24 cellular contexts compared by ENCODE assay signal in the genomic region with DNA sequence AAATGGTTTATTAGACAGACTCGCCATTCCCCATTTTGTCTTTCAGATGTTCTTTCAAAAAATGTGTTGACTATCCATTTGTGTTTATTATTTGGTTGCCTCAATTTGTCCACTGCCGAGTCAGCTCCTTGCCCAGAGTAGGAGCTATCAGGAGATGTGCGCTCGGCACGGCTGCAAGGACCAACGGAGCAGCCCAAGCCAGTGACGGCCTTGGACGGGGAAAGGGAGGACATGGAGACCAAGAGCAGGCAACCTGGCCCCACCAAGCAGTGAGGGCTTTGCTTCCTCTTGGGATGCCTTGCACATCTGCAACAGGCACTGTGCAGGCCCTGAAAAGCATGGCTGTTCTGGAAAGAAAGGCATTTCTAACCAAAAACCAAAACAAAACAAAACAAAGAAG.
"Had no signal": no experiment of that assay in that cellular context is flagged by ENCODE, and none has a peak within 500 bp of the region (broad histone marks: within the 10 kb centered on the region; RNA-seq: fewer than 3 reads in every experiment).

No MANE protein-coding gene starts in this region.

- H3K36me3 ChIP-seq: colonic mucosa, esophagus muscularis mucosa, esophagus squamous epithelium, gastrocnemius medialis, gastroesophageal sphincter, heart left ventricle, heart right ventricle had no signal

- H3K27ac ChIP-seq: colonic mucosa, coronary artery, epithelial cell of prostate, esophagus muscularis mucosa, esophagus squamous epithelium, foreskin keratinocyte, gastrocnemius medialis, gastroesophageal sphincter, heart left ventricle, heart right ventricle had no signal

- H3K27me3 ChIP-seq: colonic mucosa, dorsolateral prefrontal cortex, esophagus muscularis mucosa, esophagus squamous epithelium, foreskin keratinocyte, gastrocnemius medialis, gastroesophageal sphincter, heart left ventricle, heart right ventricle had no signal

- H3K4me3 ChIP-seq: colonic mucosa, coronary artery, dorsolateral prefrontal cortex, esophagus muscularis mucosa, esophagus squamous epithelium, gastrocnemius medialis, gastroesophageal sphincter, heart left ventricle, heart right ventricle had no signal

- DNase-seq: colonic mucosa; cortex of kidney; dermis blood vessel endothelial cell; dorsolateral prefrontal cortex; effector CD4-positive, alpha-beta T cell; effector CD8-positive, alpha-beta T cell; effector memory CD4-positive, alpha-beta T cell; effector memory CD8-positive, alpha-beta T cell; endodermal cell; erythroblast; esophagus squamous epithelium; foreskin fibroblast; foreskin keratinocyte; foreskin melanocyte; gastrocnemius medialis; glutamatergic neuron; head of caudate nucleus; heart left ventricle; heart right ventricle had no signal

- H3K4me1 ChIP-seq: colonic mucosa, foreskin keratinocyte, gastrocnemius medialis, heart left ventricle, heart right ventricle had no signal

- ATAC-seq: effector memory CD8-positive, alpha-beta T cell; esophagus mucosa; foreskin keratinocyte; gastrocnemius medialis; gastroesophageal sphincter; heart left ventricle; heart right ventricle had no signal

- H3K9me3 ChIP-seq: colonic mucosa, esophagus muscularis mucosa, esophagus squamous epithelium, gastrocnemius medialis, gastroesophageal sphincter, heart left ventricle had no signal
